ENCODE assay signal across 19 cellular contexts in the genomic region with DNA sequence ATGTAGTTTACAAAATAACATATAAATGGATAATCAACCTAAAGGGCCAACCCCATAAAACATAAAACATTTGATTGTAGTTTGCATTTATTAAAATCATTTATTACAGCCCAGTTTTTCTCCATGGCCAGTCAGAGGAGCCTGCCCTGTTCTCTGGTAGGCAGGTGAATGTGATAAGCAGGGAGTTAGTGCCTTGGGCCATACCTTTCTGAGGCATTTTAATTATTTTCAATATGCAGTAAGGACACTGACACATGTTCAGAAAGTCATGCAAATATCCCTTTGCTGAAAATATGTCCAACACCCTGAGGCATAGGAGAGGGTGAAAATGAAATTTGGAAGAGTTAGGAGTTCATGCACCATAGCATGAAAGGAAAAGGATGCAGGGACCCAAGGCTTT.
A peak's percentile ranks its signal among the peaks of the same experiment; 100 is the strongest.
DNase-seq lines count a peak whose midpoint lies in the region; ATAC-seq and TF ChIP-seq lines count a peak whose summit lies in the region.
"Had no signal": no experiment of that assay in that cellular context is flagged by ENCODE, and none has a peak within 500 bp of the region (broad histone marks: within the 10 kb centered on the region; RNA-seq: fewer than 3 reads in every experiment).

No MANE protein-coding gene starts in this region.

- H2AFZ ChIP-seq in Loucy (ENCODE audit: low read length) (peak overlapping the region; percentile 40; the same call in 1 of the 2 replicates), fibroblast of lung (ENCODE audit: low read length) (no peak overlapping the region)

- H3K4me2 ChIP-seq in BLaER1 (peak overlapping the region; percentile 68), Loucy (ENCODE audit: low read depth, low read length, poor library complexity, severe bottlenecking) (peak overlapping the region; percentile 66), fibroblast of lung (ENCODE audit: extremely low read depth, insufficient read depth, low read length) (peak overlapping the region; percentile 13)
- H3K4me2 ChIP-seq: GM23338 had no signal

- TF ChIP-seq CTCF in Loucy (conservative IDR thresholded peaks at IDR 0.05; ENCODE audit: low read length) (no peak), fibroblast of lung (conservative IDR thresholded peaks at IDR 0.05 in 1 of 2, IDR thresholded peaks at IDR 0.05 in 1 of 2; ENCODE audit: low read depth in 1 of 2, low read length in 2 of 2) (no peak), RWPE1 (conservative IDR thresholded peaks at IDR 0.05; ENCODE audit: low read depth) (no peak)

- DNase-seq in fibroblast of lung (ENCODE audit: low read depth in 2 of 2) (no peak), dedifferentiated amniotic fluid mesenchymal stem cell (ENCODE audit: extremely low spot score) (no peak), RWPE1 (ENCODE audit: low spot score) (no peak)
- DNase-seq: 8988T; CD8-positive, alpha-beta memory T cell; DMS79 treated with DMSO at 0.1 percent for 48 hours; GDM1; NCI-H1092 treated with DMSO at 0.1 percent for 48 hours; NCI-H1694; NCI-H226; NCI-H524 treated with DMSO at 0.1 percent for 48 hours; SHP77 treated with DMSO at 0.1 percent for 48 hours had no signal

- CTCF ChIA-PET in RWPE1 (lab: Yijun Ruan, JAX), result no interaction called here

- H3K79me2 ChIP-seq in Loucy (ENCODE audit: insufficient read depth, low read length) (no peaks in the 10 kb centered on the region), fibroblast of lung (ENCODE audit: control insufficient read depth, insufficient read depth, low read length) (no peaks in the 10 kb centered on the region)

- no peak overlapping the region for H3K27ac ChIP-seq in BLaER1
- H3K27ac ChIP-seq in fibroblast of lung (ENCODE audit: insufficient read depth, low read length), result no peak overlapping the region
- no peak overlapping the region for H3K27ac ChIP-seq in RWPE1

- POLR2A ChIA-PET in RWPE1 (lab: Yijun Ruan, JAX; ENCODE audit: low non-redundant PET), result no interaction called here

- 0 out of 2 replicates have a peak, but pooled peaks cover 3% of the 10 kb centered on the region for H3F3A ChIP-seq in Loucy (ENCODE audit: low read depth)

- no peaks in the 10 kb centered on the region for H3K9me2 ChIP-seq in Loucy (replicated peaks; ENCODE audit: low read depth, low read length)

- H3K36me3 ChIP-seq in BLaER1 (no peaks in the 10 kb centered on the region), Loucy (ENCODE audit: insufficient read depth, low read length) (no peaks in the 10 kb centered on the region), fibroblast of lung (ENCODE audit: control insufficient read depth, insufficient read depth, low read length) (no peaks in the 10 kb centered on the region)

- no peak overlapping the region for H3K9ac ChIP-seq in BLaER1
- H3K9ac ChIP-seq in Loucy (ENCODE audit: low read depth, low read length, poor library complexity, severe bottlenecking), result peak overlapping the region; percentile 56
- H3K9ac ChIP-seq in fibroblast of lung (ENCODE audit: insufficient read depth, low read length), result no peak overlapping the region

- H3K4me1 ChIP-seq in BLaER1 (peaks cover 24% of the 10 kb centered on the region), Loucy (ENCODE audit: insufficient read depth, low read length, poor library complexity, severe bottlenecking) (peaks cover 33% of the 10 kb centered on the region), fibroblast of lung (ENCODE audit: control insufficient read depth, extremely low read depth, insufficient read depth, low read length) (peaks cover 4% of the 10 kb centered on the region)

- H3K4me3 ChIP-seq in BLaER1, result no peak overlapping the region
- peak overlapping the region; percentile 61 for H3K4me3 ChIP-seq in Loucy (ENCODE audit: low read length, poor library complexity, severe bottlenecking)
- no peak overlapping the region for H3K4me3 ChIP-seq in fibroblast of lung (replicated peaks in 1 of 4; ENCODE audit: control extremely low read depth in 1 of 4, insufficient read depth in 1 of 4, low read depth in 3 of 4, low read length in 4 of 4)
- H3K4me3 ChIP-seq: GM12878, GM23338 had no signal

- no peaks in the 10 kb centered on the region for H4K20me1 ChIP-seq in BLaER1
- no peaks in the 10 kb centered on the region for H4K20me1 ChIP-seq in Loucy (ENCODE audit: insufficient read depth, low read length, poor library complexity, severe bottlenecking)
- no peaks in the 10 kb centered on the region for H4K20me1 ChIP-seq in fibroblast of lung (ENCODE audit: control insufficient read depth, extremely low read depth, insufficient read depth, low read length)

- ATAC-seq in GM21723 (IDR thresholded peaks at IDR 0.05; ENCODE audit: unreplicated experiment) (peak; percentile 27), GM18868 (IDR thresholded peaks at IDR 0.05; ENCODE audit: unreplicated experiment) (no peak), GM18861 (IDR thresholded peaks at IDR 0.05; ENCODE audit: unreplicated experiment) (no peak)
- ATAC-seq: GM23338 had no signal

- no peaks in the 10 kb centered on the region for H3K27me3 ChIP-seq in BLaER1
- H3K27me3 ChIP-seq in Loucy (ENCODE audit: insufficient read depth, low read length, poor library complexity, severe bottlenecking), result no peaks in the 10 kb centered on the region
- no peaks in the 10 kb centered on the region for H3K27me3 ChIP-seq in fibroblast of lung (ENCODE audit: control insufficient read depth, insufficient read depth, low read length)

- H3K9me3 ChIP-seq in BLaER1 (no peaks in the 10 kb centered on the region), Loucy (ENCODE audit: insufficient read depth, low read depth, low read length) (no peaks in the 10 kb centered on the region), fibroblast of lung (ENCODE audit: control insufficient read depth, insufficient read depth, low read depth, low read length) (no peaks in the 10 kb centered on the region)

Comparison
In these comparisons a context has a peak if more than half of its experiments do, and no peak if none do; other contexts are left out.
1. H3K4me2 ChIP-seq: peak in every context shown above with its lines; median percentile 68 in BLaER1; 66 in Loucy; 13 in fibroblast of lung.